31 cellular contexts compared by ENCODE assay signal in the genomic region with DNA sequence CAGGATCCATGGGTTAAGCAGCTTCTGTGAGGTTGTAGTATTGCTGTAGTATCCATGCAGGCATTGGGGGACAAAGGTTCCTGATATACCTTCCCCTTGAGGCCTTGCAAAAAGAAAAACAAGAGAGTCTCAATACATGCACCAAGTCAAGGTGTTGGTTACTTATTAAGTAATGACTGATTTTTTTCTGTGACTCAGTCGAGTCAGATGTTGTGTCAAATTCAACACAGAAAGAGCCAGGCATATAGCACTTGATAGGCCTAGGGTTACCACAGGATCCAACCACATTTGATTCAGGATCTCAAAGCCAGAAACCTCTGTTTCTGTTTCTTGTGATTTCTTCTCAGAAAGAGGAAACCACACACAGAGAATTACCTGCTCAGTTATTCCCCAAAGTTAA. TPM values are rescaled to one million over a fixed set of nuclear protein-coding genes. Genes with fewer than 3 reads are reported as not detected.
DNase-seq lines count a peak whose midpoint lies in the region; ATAC-seq and FAIRE-seq lines count a peak whose summit lies in the region.
"Had no signal": no experiment of that assay in that cellular context is flagged by ENCODE, and none has a peak within 500 bp of the region (broad histone marks: within the 10 kb centered on the region; RNA-seq: fewer than 3 reads in every experiment).

No MANE protein-coding gene starts in this region.

- DNase-seq in activated CD4-positive, CD25-positive, alpha-beta regulatory T cell (lab: John Stamatoyannopoulos, UW): no peak
- peak; percentile 82 for DNase-seq in Jurkat, Clone E6-1 (ENCODE audit: low read depth, low spot score)
- DNase-seq in central memory CD8-positive, alpha-beta T cell (ENCODE audit: low spot score in 2 of 2): no peak
- peak; percentile 75 for DNase-seq in small intestine
- no peak for DNase-seq in medulla oblongata (ENCODE audit: extremely low spot score)
- DNase-seq in GM19239 (ENCODE audit: insufficient read length, low spot score): no peak
- DNase-seq: activated CD4-positive, alpha-beta T cell treated with anti-CD3 and anti-CD28 coated beads, Interleukin-2, amount 50 U/mL, for 1 hour; activated effector memory CD4-positive, alpha-beta T cell treated with Interleukin-2 at 50 U/mL for 16 hours; cerebellar nuclear complex; dermis blood vessel endothelial cell; esophagus squamous epithelium; foreskin keratinocyte; heart left ventricle; IMR-90; NCI-H1092 treated with DMSO at 0.1 percent for 48 hours; NCI-H187 treated with DMSO at 0.1 percent for 48 hours; NCI-H2171; occipital lobe; SHP77 treated with DMSO at 0.1 percent for 48 hours; stimulated activated CD4-positive, alpha-beta T cell treated with anti-CD3 and anti-CD28 coated beads, Interleukin-12 subunit alpha, Interleukin-12 subunit beta, amount 100 ng/mL, for 4 hours; stimulated activated CD4-positive, alpha-beta T cell treated with anti-CD3 and anti-CD28 coated beads, Interleukin-2, amount 100 ng/mL, for 48 hours; trophoblast cell had no signal

- no peak for FAIRE-seq in small intestine (lab: Jason Lieb, UNC)
- no peak for FAIRE-seq in GM19239 (lab: Jason Lieb, UNC)
- FAIRE-seq: keratinocyte, RCC 7860 had no signal

- H3K36me3 ChIP-seq in small intestine (ENCODE audit: control insufficient read depth in 2 of 2, insufficient read depth in 2 of 2, low read length in 2 of 2): no peaks in the 10 kb centered on the region
- H3K36me3 ChIP-seq: esophagus squamous epithelium, heart left ventricle, prostate gland had no signal

- H3K27ac ChIP-seq in small intestine (ENCODE audit: low read depth in 1 of 2, low read length in 1 of 2): peak overlapping the region in 1 of 2 donors; percentile 20
- H3K27ac ChIP-seq: 22Rv1, esophagus squamous epithelium, foreskin keratinocyte, heart left ventricle, prostate gland, VCaP had no signal

- H3K4me1 Mint-ChIP-seq in central memory CD8-positive, alpha-beta T cell: peaks cover 78% of the 10 kb centered on the region
- H3K4me1 Mint-ChIP-seq: CD14-positive monocyte had no signal

- H3K4me3 ChIP-seq in Jurkat, Clone E6-1 (ENCODE audit: low read length): no peak overlapping the region
- H3K4me3 ChIP-seq in small intestine (ENCODE audit: low read depth in 1 of 2, low read length in 2 of 2): no peak overlapping the region
- H3K4me3 ChIP-seq: esophagus squamous epithelium, heart left ventricle, prostate gland had no signal

- no peaks in the 10 kb centered on the region for H3K9me3 Mint-ChIP-seq in central memory CD8-positive, alpha-beta T cell
- H3K9me3 Mint-ChIP-seq: CD14-positive monocyte had no signal

- no peaks in the 10 kb centered on the region for H3K27me3 ChIP-seq in small intestine (ENCODE audit: control insufficient read depth in 2 of 2, insufficient read depth in 2 of 2, low read length in 2 of 2)
- H3K27me3 ChIP-seq: foreskin keratinocyte had no signal

- H3K27ac Mint-ChIP-seq in central memory CD8-positive, alpha-beta T cell (ENCODE audit: low read depth): peak overlapping the region; percentile 88

- peaks cover 0 to 9% of the 10 kb centered on the region in 2 donors for H3K4me1 ChIP-seq in small intestine (ENCODE audit: control insufficient read depth in 2 of 2, insufficient read depth in 1 of 2, low read depth in 1 of 2, low read length in 1 of 2)
- H3K4me1 ChIP-seq: esophagus squamous epithelium, foreskin keratinocyte, heart left ventricle, prostate gland had no signal

- no peaks in the 10 kb centered on the region for H3K27me3 Mint-ChIP-seq in central memory CD8-positive, alpha-beta T cell

- WGBS in small intestine, 3 donors: 11 to 42% (median 12%) methylated on average over 1 of the region's 1 CpG

- peak; percentile 48 to 51 for ATAC-seq in activated CD4-positive, CD25-positive, alpha-beta regulatory T cell treated with anti-CD3 and anti-CD28 coated beads, Interleukin-2, amount 50 U/mL, for 24 hours
- ATAC-seq in central memory CD8-positive, alpha-beta T cell (replicated peaks; ENCODE audit: extremely low read depth, poor library complexity, severe bottlenecking): peak; percentile 73
- no peak for ATAC-seq in HG03095 (IDR thresholded peaks at IDR 0.05; ENCODE audit: unreplicated experiment)
- ATAC-seq: foreskin keratinocyte, heart left ventricle, sciatic nerve had no signal

- H3K36me3 Mint-ChIP-seq in central memory CD8-positive, alpha-beta T cell (ENCODE audit: insufficient read depth): peaks cover 46% of the 10 kb centered on the region
- H3K36me3 Mint-ChIP-seq: CD14-positive monocyte had no signal

- peak overlapping the region; percentile 52 for H3K4me3 Mint-ChIP-seq in central memory CD8-positive, alpha-beta T cell
- H3K4me3 Mint-ChIP-seq: CD14-positive monocyte had no signal

- no peaks in the 10 kb centered on the region for H3K9me3 ChIP-seq in small intestine (ENCODE audit: control insufficient read depth, low read depth)
- H3K9me3 ChIP-seq: esophagus squamous epithelium, heart left ventricle, prostate gland had no signal

RNA-seq across cellular contexts. Expression of a gene that starts 24.9 kb away (rescaled TPM):
- polyA plus RNA-seq in Jurkat, Clone E6-1 (2012; ENCODE audit: insufficient read depth, insufficient read length): 0.85 TPM
- 10 to 100 TPM in 1 of 3 donors, 1 to 10 TPM in 2; 1.8 to 13.0 (median 3.7) TPM for polyA plus RNA-seq in small intestine
- polyA plus RNA-seq: IMR-90 had no signal

RNA-seq across cellular contexts. Expression of a gene that starts 46.1 kb away (rescaled TPM):
- polyA plus RNA-seq in Jurkat, Clone E6-1 (2012; ENCODE audit: insufficient read depth, insufficient read length): 3.5 TPM
- 10 to 100 TPM in 1 of 3 donors, 1 to 10 TPM in 2; 2.2 to 11.3 (median 4.1) TPM for polyA plus RNA-seq in small intestine
- polyA plus RNA-seq: foreskin keratinocyte, IMR-90, keratinocyte had no signal

Comparison
In these comparisons a context has a peak if more than half of its experiments do, and no peak if none do; other contexts are left out.
1. DNase-seq: peak in Jurkat, Clone E6-1 (single experiment) and small intestine (single experiment); none in activated CD4-positive, CD25-positive, alpha-beta regulatory T cell (0 of 4), central memory CD8-positive, alpha-beta T cell (0 of 2), medulla oblongata (single experiment) and GM19239 (single experiment).